Comparison of ENCODE assay signal across 34 cellular contexts in the genomic region with DNA sequence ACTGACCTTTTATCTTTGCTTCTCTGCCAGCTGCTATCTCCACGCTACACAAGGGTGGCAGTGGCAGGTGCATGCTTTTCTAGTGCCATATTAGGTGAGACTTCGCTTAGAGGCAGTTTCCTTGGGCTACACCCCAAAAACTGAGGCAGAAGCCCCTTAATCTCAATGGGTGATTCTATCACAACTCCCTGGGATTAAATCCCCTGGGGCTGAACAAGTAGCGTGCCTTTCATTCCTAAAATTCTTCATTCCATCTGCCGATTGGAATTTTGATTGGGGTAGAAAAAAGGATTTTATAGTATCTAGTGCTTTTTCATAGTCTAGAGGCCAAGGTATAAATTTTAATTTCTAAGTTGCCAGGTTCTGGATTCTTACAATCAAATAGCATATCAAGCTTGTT.
"Had no signal": no experiment of that assay in that cellular context is flagged by ENCODE, and none has a peak within 500 bp of the region (broad histone marks: within the 10 kb centered on the region; RNA-seq: fewer than 3 reads in every experiment).

No MANE protein-coding gene starts in this region.

- H3K27ac Mint-ChIP-seq: activated B cell treated with CpG ODN at 0.5 μM for 24 hours; activated CD4-positive, alpha-beta memory T cell treated with anti-CD3 and anti-CD28 coated beads for 36 hours; activated CD4-positive, alpha-beta T cell treated with anti-CD3 and anti-CD28 coated beads, Interleukin-2, amount 10 ng/mL, durations not matched to agents 24 days and 14 days; activated CD8-positive, alpha-beta T cell treated with anti-CD3 and anti-CD28 coated beads for 36 hours; activated naive CD4-positive, alpha-beta T cell treated with anti-CD3 and anti-CD28 coated beads for 36 hours; activated naive CD4-positive, alpha-beta T cell treated with anti-CD3 and anti-CD28 coated beads, Interleukin-2, amount 50 U/mL, for 72 hours; activated naive CD8-positive, alpha-beta T cell treated with anti-CD3 and anti-CD28 coated beads for 36 hours; activated T-cell treated with anti-CD3 and anti-CD28 coated beads, Interleukin-2, amount 50 U/mL, for 72 hours; activated T-helper 1 cell treated with anti-CD3 and anti-CD28 coated beads, Interleukin-12 subunit alpha, Interleukin-12 subunit beta, Interleukin-2, Interleukin-4 antibody, amounts not matched to agents 30 ng/mL and 10 ng/mL and 1 ng/mL, durations not matched to agents 14 hours and 24 hours and 36 hours; activated T-helper 17 cell treated with anti-CD3 and anti-CD28 coated beads, Interleukin-2, amount 50 U/mL, for 72 hours; T-helper 1 cell treated with Interleukin-12 subunit alpha and Interleukin-12 subunit beta and Interleukin-4 antibody, amounts not matched to agents 30 μg/mL and 1 μg/mL, for 36 hours; T-helper 2 cell treated with Interferon-gamma antibody and Interleukin-4, amounts not matched to agents 5 μg/mL and 100 μg/mL, for 36 hours had no signal

- H3K9me3 Mint-ChIP-seq: activated B cell treated with CpG ODN at 0.5 μM for 24 hours; activated CD4-positive, alpha-beta memory T cell treated with anti-CD3 and anti-CD28 coated beads for 36 hours; activated naive CD4-positive, alpha-beta T cell treated with anti-CD3 and anti-CD28 coated beads for 36 hours; activated T-helper 1 cell treated with anti-CD3 and anti-CD28 coated beads, Interleukin-12 subunit alpha, Interleukin-12 subunit beta, Interleukin-2, Interleukin-4 antibody, amounts not matched to agents 30 ng/mL and 10 ng/mL and 1 ng/mL, durations not matched to agents 14 hours and 24 hours and 36 hours; activated T-helper 17 cell treated with anti-CD3 and anti-CD28 coated beads, Interleukin-2, amount 50 U/mL, for 72 hours had no signal

- H3K27me3 ChIP-seq: adrenal gland, body of pancreas, brain microvascular endothelial cell, breast epithelium had no signal

- H3K36me3 ChIP-seq: adrenal gland, brain microvascular endothelial cell, breast epithelium had no signal

- H3K9me3 ChIP-seq: adrenal gland, body of pancreas had no signal

- H3K4me1 ChIP-seq: adrenal gland, body of pancreas, breast epithelium had no signal

- H3K4me1 Mint-ChIP-seq: activated B cell treated with CpG ODN at 0.5 μM for 24 hours; activated naive CD8-positive, alpha-beta T cell treated with anti-CD3 and anti-CD28 coated beads for 36 hours; activated T-helper 17 cell treated with anti-CD3 and anti-CD28 coated beads, Interleukin-2, amount 50 U/mL, for 72 hours had no signal

- H3K4me3 Mint-ChIP-seq: activated B cell treated with CpG ODN at 0.5 μM for 24 hours; activated CD4-positive, alpha-beta memory T cell treated with anti-CD3 and anti-CD28 coated beads for 36 hours; activated CD4-positive, alpha-beta T cell treated with anti-CD3 and anti-CD28 coated beads, Interleukin-2, amount 10 ng/mL, durations not matched to agents 24 days and 14 days; activated CD8-positive, alpha-beta T cell treated with anti-CD3 and anti-CD28 coated beads for 36 hours; activated naive CD4-positive, alpha-beta T cell treated with anti-CD3 and anti-CD28 coated beads for 36 hours; activated naive CD8-positive, alpha-beta T cell treated with anti-CD3 and anti-CD28 coated beads for 36 hours; activated T-cell treated with anti-CD3 and anti-CD28 coated beads, Interleukin-2, amount 50 U/mL, for 4 hours; activated T-cell treated with anti-CD3 and anti-CD28 coated beads, Interleukin-2, amount 50 U/mL, for 72 hours; activated T-helper 1 cell treated with anti-CD3 and anti-CD28 coated beads, Interleukin-12 subunit alpha, Interleukin-12 subunit beta, Interleukin-2, Interleukin-4 antibody, amounts not matched to agents 30 ng/mL and 10 ng/mL and 1 ng/mL, durations not matched to agents 14 hours and 24 hours and 36 hours; activated T-helper 17 cell treated with anti-CD3 and anti-CD28 coated beads, Interleukin-2, amount 50 U/mL, for 72 hours; T-helper 1 cell treated with Interleukin-12 subunit alpha and Interleukin-12 subunit beta and Interleukin-4 antibody, amounts not matched to agents 30 μg/mL and 1 μg/mL, for 36 hours; T-helper 2 cell treated with Interferon-gamma antibody and Interleukin-4, amounts not matched to agents 5 μg/mL and 100 μg/mL, for 36 hours had no signal

- H3K27me3 Mint-ChIP-seq: activated B cell treated with CpG ODN at 0.5 μM for 24 hours; activated CD4-positive, alpha-beta memory T cell treated with anti-CD3 and anti-CD28 coated beads for 36 hours; activated CD4-positive, alpha-beta T cell treated with anti-CD3 and anti-CD28 coated beads, Interleukin-2, amount 10 ng/mL, durations not matched to agents 24 days and 14 days; activated CD8-positive, alpha-beta T cell treated with anti-CD3 and anti-CD28 coated beads for 36 hours; activated naive CD8-positive, alpha-beta T cell treated with anti-CD3 and anti-CD28 coated beads for 36 hours; activated T-helper 17 cell treated with anti-CD3 and anti-CD28 coated beads, Interleukin-2, amount 50 U/mL, for 72 hours had no signal

- DNase-seq: activated B cell treated with CpG ODN at 0.5 μM for 24 hours; activated CD4-positive, alpha-beta memory T cell treated with anti-CD3 and anti-CD28 coated beads for 36 hours; activated CD4-positive, alpha-beta T cell treated with anti-CD3 and anti-CD28 coated beads for 4 hours; activated CD4-positive, alpha-beta T cell treated with anti-CD3 and anti-CD28 coated beads, Interleukin-2, amount 10 ng/mL, durations not matched to agents 24 days and 14 days; activated CD4-positive, alpha-beta T cell treated with anti-CD3 and anti-CD28 coated beads, Interleukin-2, amount 50 U/mL, for 1 hour; activated CD4-positive, alpha-beta T cell treated with anti-CD3 and anti-CD28 coated beads, Interleukin-2, amount 50 U/mL, for 4 hours; activated CD4-positive, CD25-positive, alpha-beta regulatory T cell treated with anti-CD3 and anti-CD28 coated beads, Interleukin-2, amount 50 U/mL, for 72 hours; activated CD8-positive, alpha-beta memory T cell treated with anti-CD3 and anti-CD28 coated beads, Interleukin-2, amount 50 U/mL, for 4 hours; activated CD8-positive, alpha-beta T cell treated with anti-CD3 and anti-CD28 coated beads for 36 hours; activated effector memory CD4-positive, alpha-beta T cell treated with anti-CD3 and anti-CD28 coated beads, Interleukin-2, amount 50 U/mL, for 16 hours; activated gamma-delta T cell treated with Interleukin-2 at 50 U/mL for 16 hours; activated naive CD4-positive, alpha-beta T cell; activated naive CD4-positive, alpha-beta T cell treated with anti-CD3 and anti-CD28 coated beads for 36 hours; activated naive CD4-positive, alpha-beta T cell treated with anti-CD3 and anti-CD28 coated beads, Interleukin-2, amount 50 U/mL, for 16 hours; activated naive CD8-positive, alpha-beta T cell treated with anti-CD3 and anti-CD28 coated beads for 36 hours; activated T-cell treated with anti-CD3 and anti-CD28 coated beads for 4 hours; activated T-cell treated with anti-CD3 and anti-CD28 coated beads, Interleukin-2, amount 50 U/mL, for 1 hour; activated T-cell treated with anti-CD3 and anti-CD28 coated beads, Interleukin-2, amount 50 U/mL, for 4 hours; activated T-cell treated with anti-CD3 and anti-CD28 coated beads, Interleukin-2, amount 50 U/mL, for 72 hours; adrenal gland; amniotic stem cell; aorta; body of pancreas; brain microvascular endothelial cell; central memory CD4-positive, alpha-beta T cell; T-helper 2 cell; T-helper 9 cell had no signal

- H3K36me3 Mint-ChIP-seq: activated CD4-positive, alpha-beta memory T cell treated with anti-CD3 and anti-CD28 coated beads for 36 hours; activated naive CD4-positive, alpha-beta T cell treated with anti-CD3 and anti-CD28 coated beads, Interleukin-2, amount 50 U/mL, for 72 hours; activated naive CD8-positive, alpha-beta T cell treated with anti-CD3 and anti-CD28 coated beads for 36 hours had no signal

- H3K27ac ChIP-seq: adrenal gland, body of pancreas, brain microvascular endothelial cell, breast epithelium, VCaP had no signal

- ATAC-seq: activated CD8-positive, alpha-beta T cell treated with anti-CD3 and anti-CD28 coated beads for 36 hours; activated naive CD4-positive, alpha-beta T cell treated with anti-CD3 and anti-CD28 coated beads, Interleukin-2, amount 50 U/mL, for 72 hours; activated T-cell treated with anti-CD3 and anti-CD28 coated beads, Interleukin-2, amount 50 U/mL, for 4 hours; activated T-cell treated with anti-CD3 and anti-CD28 coated beads, Interleukin-2, amount 50 U/mL, for 72 hours; activated T-helper 17 cell treated with anti-CD3 and anti-CD28 coated beads, Interleukin-2, amount 50 U/mL, for 72 hours; body of pancreas had no signal

- H3K4me3 ChIP-seq: adrenal gland, body of pancreas, breast epithelium had no signal
